ENCODE assay signal across 8 cellular contexts in the genomic region with DNA sequence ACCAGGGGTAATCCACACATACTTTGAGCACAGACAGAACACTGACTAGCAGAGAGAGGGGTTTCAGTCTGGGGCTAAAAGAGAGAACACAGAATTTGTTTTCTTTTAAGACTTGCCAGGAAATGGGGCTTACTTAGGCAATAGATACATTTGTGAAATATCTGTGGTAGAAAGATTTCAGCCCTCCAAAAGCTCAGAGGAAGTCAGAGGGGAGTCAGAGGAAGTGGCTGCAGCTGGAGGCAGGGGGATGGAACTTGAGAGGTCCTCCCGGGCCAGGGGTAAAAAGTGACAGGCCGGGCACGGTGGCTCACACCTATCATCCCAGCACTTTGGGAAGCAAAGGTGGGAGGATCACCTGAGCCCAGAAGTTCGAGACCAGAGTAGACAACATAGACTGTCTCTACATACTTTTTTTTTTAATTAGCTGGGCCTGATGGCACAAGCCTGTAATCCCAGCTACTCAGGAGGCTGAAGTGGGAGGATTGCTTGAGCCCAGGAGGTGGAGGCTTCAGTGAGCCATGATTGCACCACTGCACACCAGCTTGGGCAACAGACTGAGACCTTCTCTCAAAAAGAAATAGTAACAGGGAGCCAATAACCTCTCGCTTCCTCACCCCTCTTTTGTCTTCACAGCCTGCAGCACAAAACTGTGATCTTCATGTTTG. TPM values are rescaled to one million over a fixed set of nuclear protein-coding genes. Genes with fewer than 3 reads are reported as not detected.
DNase-seq lines count a peak whose midpoint lies in the region; ATAC-seq, FAIRE-seq and TF ChIP-seq lines count a peak whose summit lies in the region.

No MANE protein-coding gene starts in this region.

- intact Hi-C loops in left ventricle myocardium superior (cut with micrococcal nuclease) = no loop called here
- intact Hi-C loops in posterior cingulate gyrus (cut with DNase I) = no loop called here

- no peak for TF ChIP-seq CTCF in AG09319 (IDR thresholded peaks at IDR 0.05; ENCODE audit: low read depth, low read length)
- no peak for TF ChIP-seq CTCF in D721Med (IDR thresholded peaks at IDR 0.05; ENCODE audit: insufficient read depth, missing control alignments)

- peak; percentile 32 for DNase-seq in AG09319 (ENCODE audit: extremely low read depth, low read depth)
- DNase-seq in GM19240 (ENCODE audit: insufficient read length, low spot score) = peak; percentile 35
- peak; percentile 95 for DNase-seq in SKM-1 treated with dmso at 0.1 percent for 144 hours (lab: John Stamatoyannopoulos, UW; ENCODE audit: unreplicated experiment)
- no peak for DNase-seq in left ventricle myocardium superior
- DNase-seq in DMS114 treated with DMSO at 0.1 percent for 48 hours (lab: John Stamatoyannopoulos, UW; ENCODE audit: unreplicated experiment) = no peak
- DNase-seq in D721Med (ENCODE audit: insufficient read length, low spot score) = no peak
- no peak for DNase-seq in NCI-H2029 (lab: John Stamatoyannopoulos, UW)
- DNase-seq in posterior cingulate gyrus = no peak

- no peak for FAIRE-seq in D721Med (lab: Jason Lieb, UNC)

- ATAC-seq in left ventricle myocardium superior = peak; percentile 46

RNA-seq across cellular contexts. Expression of gene NLRC5, which starts 49.9 kb away (rescaled TPM):
- total RNA-seq in left ventricle myocardium superior = 9.8 TPM

RNA-seq across cellular contexts. Expression of gene CPNE2, which starts 53.1 kb away (rescaled TPM):
- 11.2 TPM for total RNA-seq in left ventricle myocardium superior

Comparison
In these comparisons a context has a peak if more than half of its experiments do, and no peak if none do; other contexts are left out.
1. DNase-seq: peak in AG09319 (single experiment), GM19240 (single experiment) and SKM-1 treated with dmso at 0.1 percent for 144 hours (single experiment); none in left ventricle myocardium superior (single experiment), DMS114 treated with DMSO at 0.1 percent for 48 hours (single experiment), D721Med (single experiment), NCI-H2029 (single experiment) and posterior cingulate gyrus (0 of 10).